29 cellular contexts compared by ENCODE assay signal in the genomic region with DNA sequence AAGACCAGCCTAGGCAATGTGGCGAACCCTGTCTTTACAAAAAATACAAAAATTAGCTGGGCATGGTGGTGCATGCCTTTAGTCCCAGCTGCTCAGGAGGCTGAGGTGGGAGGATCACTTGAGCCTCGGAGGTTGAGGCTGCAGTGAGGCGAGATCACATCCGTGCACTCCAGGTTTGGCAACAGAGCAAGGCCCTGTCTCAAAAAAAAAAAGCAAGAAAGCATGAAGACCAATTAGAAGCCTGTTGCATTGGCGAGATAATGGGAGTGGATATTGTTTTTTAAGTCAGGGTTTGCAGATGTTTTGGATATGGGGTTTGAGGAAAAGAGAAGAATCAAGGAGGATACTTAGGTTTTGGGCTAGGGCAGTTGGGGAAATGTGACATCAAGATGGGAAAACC.
"Had no signal": no experiment of that assay in that cellular context is flagged by ENCODE, and none has a peak within 500 bp of the region (broad histone marks: within the 10 kb centered on the region; RNA-seq: fewer than 3 reads in every experiment).

No MANE protein-coding gene starts in this region.

- H3K27ac ChIP-seq: gastrocnemius medialis, right atrium auricular region, stomach, thyroid gland, upper lobe of right lung, WERI-Rb-1 had no signal

- H3K9me3 Mint-ChIP-seq: activated CD4-positive, alpha-beta memory T cell treated with anti-CD3 and anti-CD28 coated beads, Interleukin-2, amount 10 ng/mL, durations not matched to agents 7 days and 5 days; activated CD4-positive, alpha-beta T cell treated with anti-CD3 and anti-CD28 coated beads, Interleukin-2, amount 10 ng/mL, durations not matched to agents 7 days and 5 days; activated naive CD8-positive, alpha-beta T cell treated with anti-CD3 and anti-CD28 coated beads, Interleukin-2, amount 50 U/mL, for 24 hours; activated T-cell treated with anti-CD3 and anti-CD28 coated beads, Interleukin-2, amount 50 U/mL, for 24 hours; effector memory CD8-positive, alpha-beta T cell; immature natural killer cell; natural killer cell treated with Interleukin-12 subunit alpha and Interleukin-12 subunit beta and Interleukin-15 and Interleukin-18, amount 100 ng/mL, for 72 hours; T-helper 1 cell treated with Interleukin-12 subunit alpha and Interleukin-12 subunit beta and Interleukin-4 antibody, amounts not matched to agents 30 μg/mL and 1 μg/mL, for 36 hours had no signal

- H3K4me3 Mint-ChIP-seq: activated CD4-positive, alpha-beta memory T cell treated with anti-CD3 and anti-CD28 coated beads, Interleukin-2, amount 10 ng/mL, durations not matched to agents 7 days and 5 days; activated CD4-positive, alpha-beta T cell treated with anti-CD3 and anti-CD28 coated beads, Interleukin-2, amount 10 ng/mL, durations not matched to agents 7 days and 5 days; activated naive CD8-positive, alpha-beta T cell treated with anti-CD3 and anti-CD28 coated beads, Interleukin-2, amount 50 U/mL, for 24 hours; activated T-cell treated with anti-CD3 and anti-CD28 coated beads, Interleukin-2, amount 50 U/mL, for 24 hours; effector memory CD8-positive, alpha-beta T cell; immature natural killer cell; natural killer cell treated with Interleukin-12 subunit alpha and Interleukin-12 subunit beta and Interleukin-15 and Interleukin-18, amount 100 ng/mL, for 72 hours; T-helper 1 cell treated with Interleukin-12 subunit alpha and Interleukin-12 subunit beta and Interleukin-4 antibody, amounts not matched to agents 30 μg/mL and 1 μg/mL, for 36 hours had no signal

- DNase-seq: activated CD4-positive, alpha-beta memory T cell treated with anti-CD3 and anti-CD28 coated beads, Interleukin-2, amount 10 ng/mL, durations not matched to agents 7 days and 5 days; activated CD4-positive, alpha-beta T cell treated with anti-CD3 and anti-CD28 coated beads for 1 hour; activated CD4-positive, alpha-beta T cell treated with anti-CD3 and anti-CD28 coated beads, Interleukin-2, amount 10 ng/mL, durations not matched to agents 7 days and 5 days; activated CD8-positive, alpha-beta memory T cell treated with anti-CD3 and anti-CD28 coated beads, Interleukin-2, amount 50 U/mL, for 48 hours; activated gamma-delta T cell treated with Interleukin-2 at 50 U/mL for 16 hours; activated naive CD4-positive, alpha-beta T cell treated with anti-CD3 and anti-CD28 coated beads, Interleukin-2, amount 50 U/mL, for 16 hours; activated naive CD8-positive, alpha-beta T cell treated with anti-CD3 and anti-CD28 coated beads, Interleukin-2, amount 50 U/mL, for 24 hours; activated T-cell treated with anti-CD3 and anti-CD28 coated beads, Interleukin-2, amount 50 U/mL, for 24 hours; amygdala; caudate nucleus; cortex of kidney; effector memory CD8-positive, alpha-beta T cell; erythroblast; gastrocnemius medialis; glutamatergic neuron; hypothalamus; immature natural killer cell; kidney; left colon; midbrain; spleen; stomach; T1000; thyroid gland; upper lobe of right lung; WERI-Rb-1 had no signal

- H3K27me3 Mint-ChIP-seq: activated CD4-positive, alpha-beta memory T cell treated with anti-CD3 and anti-CD28 coated beads, Interleukin-2, amount 10 ng/mL, durations not matched to agents 7 days and 5 days; activated CD4-positive, alpha-beta T cell treated with anti-CD3 and anti-CD28 coated beads, Interleukin-2, amount 10 ng/mL, durations not matched to agents 7 days and 5 days; activated naive CD8-positive, alpha-beta T cell treated with anti-CD3 and anti-CD28 coated beads, Interleukin-2, amount 50 U/mL, for 24 hours; activated T-cell treated with anti-CD3 and anti-CD28 coated beads, Interleukin-2, amount 50 U/mL, for 24 hours; effector memory CD8-positive, alpha-beta T cell; natural killer cell treated with Interleukin-12 subunit alpha and Interleukin-12 subunit beta and Interleukin-15 and Interleukin-18, amount 100 ng/mL, for 72 hours had no signal

- ATAC-seq: activated naive CD8-positive, alpha-beta T cell treated with anti-CD3 and anti-CD28 coated beads, Interleukin-2, amount 50 U/mL, for 24 hours; effector memory CD8-positive, alpha-beta T cell; gastrocnemius medialis; left colon; natural killer cell treated with Interleukin-12 subunit alpha and Interleukin-12 subunit beta and Interleukin-15 and Interleukin-18, amount 100 ng/mL, for 72 hours; upper lobe of right lung had no signal

- H3K4me3 ChIP-seq: gastrocnemius medialis, right atrium auricular region, spleen, stomach, thyroid gland, upper lobe of right lung had no signal

- H3K27ac Mint-ChIP-seq: activated CD4-positive, alpha-beta memory T cell treated with anti-CD3 and anti-CD28 coated beads, Interleukin-2, amount 10 ng/mL, durations not matched to agents 7 days and 5 days; activated CD4-positive, alpha-beta T cell treated with anti-CD3 and anti-CD28 coated beads, Interleukin-2, amount 10 ng/mL, durations not matched to agents 7 days and 5 days; activated T-cell treated with anti-CD3 and anti-CD28 coated beads, Interleukin-2, amount 50 U/mL, for 24 hours; immature natural killer cell; natural killer cell treated with Interleukin-12 subunit alpha and Interleukin-12 subunit beta and Interleukin-15 and Interleukin-18, amount 100 ng/mL, for 72 hours; T-helper 1 cell treated with Interleukin-12 subunit alpha and Interleukin-12 subunit beta and Interleukin-4 antibody, amounts not matched to agents 30 μg/mL and 1 μg/mL, for 36 hours had no signal

- H3K27me3 ChIP-seq: gastrocnemius medialis, right atrium auricular region, spleen, stomach, thyroid gland, upper lobe of right lung had no signal

- H3K36me3 Mint-ChIP-seq: natural killer cell treated with Interleukin-12 subunit alpha and Interleukin-12 subunit beta and Interleukin-15 and Interleukin-18, amount 100 ng/mL, for 72 hours had no signal

- H3K36me3 ChIP-seq: gastrocnemius medialis, right atrium auricular region, thyroid gland, upper lobe of right lung, WERI-Rb-1 had no signal

- H3K9me3 ChIP-seq: gastrocnemius medialis, right atrium auricular region, spleen, stomach, thyroid gland, upper lobe of right lung had no signal
